ENCODE assay signal across 17 cellular contexts in genomic region chr16:1687427-1688316, GRCh38. TPM values are rescaled to one million over a fixed set of nuclear protein-coding genes. Genes with fewer than 3 reads are reported as not detected.
A peak's percentile ranks its signal among the peaks of the same experiment; 100 is the strongest.
DNase-seq lines count a peak whose midpoint lies in the region; ATAC-seq and TF ChIP-seq lines count a peak whose summit lies in the region.
"Had no signal": no experiment of that assay in that cellular context is flagged by ENCODE, and none has a peak within 500 bp of the region (broad histone marks: within the 10 kb centered on the region; RNA-seq: fewer than 3 reads in every experiment).

No MANE protein-coding gene starts in this region.

- no peaks in the 10 kb centered on the region for H3K9me3 Mint-ChIP-seq in stimulated activated naive B cell treated with anti-CD40 and anti-IgM and Interleukin-4, amounts not matched to agents 10 μg/mL and 1 μg/mL and 100 μg/mL, for 72 hours
- H3K9me3 Mint-ChIP-seq: brain; stimulated activated naive CD8-positive, alpha-beta T cell treated with anti-CD3 and anti-CD28 coated beads, Interleukin-15, Interleukin-2, amounts not matched to agents 100 ng/mL and 50 ng/mL, for 24 hours had no signal

- 87% methylated on average over 17 of the region's 17 CpGs for WGBS in hepatocyte (ENCODE audit: low lambda C conversion rate, missing lambda C conversion rate)
- WGBS in tibial nerve, 2 donors, result 91% methylated on average over 17 of the region's 17 CpGs

- no peaks in the 10 kb centered on the region for H4K20me1 ChIP-seq in hepatocyte (ENCODE audit: insufficient read depth, poor library complexity, severe bottlenecking)

- H3K4me3 ChIP-seq in hepatocyte (no peak overlapping the region), tibial nerve (no peak overlapping the region)

- peaks cover 30 to 42% of the 10 kb centered on the region in 2 donors for H3K36me3 Mint-ChIP-seq in stimulated activated naive B cell treated with anti-CD40 and anti-IgM and Interleukin-4, amounts not matched to agents 10 μg/mL and 1 μg/mL and 100 μg/mL, for 72 hours

- no peak for TF ChIP-seq POLR2A in tibial nerve (IDR thresholded peaks at IDR 0.05)

- H3K36me3 ChIP-seq in hepatocyte (replicated peaks; ENCODE audit: insufficient read depth, low read depth) (no peaks in the 10 kb centered on the region), tibial nerve (peaks cover 0 to 89% (median 9%) of the 10 kb centered on the region in 3 donors)

- TF ChIP-seq CTCF in VCaP (conservative IDR thresholded peaks at IDR 0.05), result no peak
- no peak for TF ChIP-seq CTCF in hepatocyte (IDR thresholded peaks at IDR 0.05; ENCODE audit: poor library complexity)
- no peak for TF ChIP-seq CTCF in tibial nerve (IDR thresholded peaks at IDR 0.05)

- H3K27me3 Mint-ChIP-seq in stimulated activated naive B cell treated with anti-CD40 and anti-IgM and Interleukin-4, amounts not matched to agents 10 μg/mL and 1 μg/mL and 100 μg/mL, for 72 hours, result no peaks in the 10 kb centered on the region
- H3K27me3 Mint-ChIP-seq: brain; stimulated activated naive CD8-positive, alpha-beta T cell treated with anti-CD3 and anti-CD28 coated beads, Interleukin-15, Interleukin-2, amounts not matched to agents 100 ng/mL and 50 ng/mL, for 24 hours had no signal

- peak overlapping the region; percentile 64 for H3K27ac ChIP-seq in VCaP
- peak overlapping the region; percentile 95 for H3K27ac ChIP-seq in hepatocyte
- no peak overlapping the region for H3K27ac ChIP-seq in tibial nerve
- H3K27ac ChIP-seq: 22Rv1, WERI-Rb-1 had no signal

- H3K9me3 ChIP-seq in hepatocyte (ENCODE audit: low read depth) (no peaks in the 10 kb centered on the region), tibial nerve (no peaks in the 10 kb centered on the region)

- peak overlapping the region; percentile 22 for H3K27ac Mint-ChIP-seq in stimulated activated naive B cell treated with anti-CD40 and anti-IgM and Interleukin-4, amounts not matched to agents 10 μg/mL and 1 μg/mL and 100 μg/mL, for 72 hours
- H3K27ac Mint-ChIP-seq: brain; stimulated activated naive CD8-positive, alpha-beta T cell treated with anti-CD3 and anti-CD28 coated beads, Interleukin-15, Interleukin-2, amounts not matched to agents 100 ng/mL and 50 ng/mL, for 24 hours had no signal

- H3K4me2 ChIP-seq in hepatocyte, result no peak overlapping the region

- DNase-seq in NCI-H2029 (lab: John Stamatoyannopoulos, UW) (peak; percentile 12), NCI-H2029 treated with DMSO at 0.1 percent for 48 hours (lab: John Stamatoyannopoulos, UW) (no peak), hepatocyte (ENCODE audit: low spot score) (no peak), NCI-H526 (lab: John Stamatoyannopoulos, UW) (no peak), NCI-H446 (lab: John Stamatoyannopoulos, UW) (no peak), tibial nerve (ENCODE audit: low spot score in 2 of 2) (no peak)
- no peak for DNase-seq in stimulated activated naive B cell treated with anti-CD40 and anti-IgM and Interleukin-4, amounts not matched to agents 10 μg/mL and 1 μg/mL and 100 μg/mL, for 72 hours
- DNase-seq: midbrain, NCI-H1417 treated with DMSO at 0.1 percent for 48 hours, NCI-H524, OCI-M1, WERI-Rb-1 had no signal

- no peak overlapping the region for H2AFZ ChIP-seq in hepatocyte

- no peaks in the 10 kb centered on the region for H3K9me2 ChIP-seq in hepatocyte (replicated peaks; ENCODE audit: insufficient read depth)

- H3K4me3 Mint-ChIP-seq in stimulated activated naive B cell treated with anti-CD40 and anti-IgM and Interleukin-4, amounts not matched to agents 10 μg/mL and 1 μg/mL and 100 μg/mL, for 72 hours, result no peak overlapping the region
- H3K4me3 Mint-ChIP-seq: brain; CD14-positive monocyte; stimulated activated naive CD8-positive, alpha-beta T cell treated with anti-CD3 and anti-CD28 coated beads, Interleukin-15, Interleukin-2, amounts not matched to agents 100 ng/mL and 50 ng/mL, for 24 hours had no signal

- H3K4me1 ChIP-seq in hepatocyte (ENCODE audit: insufficient read depth) (peaks cover 32% of the 10 kb centered on the region), tibial nerve (no peaks in the 10 kb centered on the region)

- no peak for TF ChIP-seq EP300 in tibial nerve (IDR thresholded peaks at IDR 0.05)

- no peaks in the 10 kb centered on the region for H3K27me3 ChIP-seq in hepatocyte
- no peaks in the 10 kb centered on the region for H3K27me3 ChIP-seq in tibial nerve

- no peak for ATAC-seq in stimulated activated naive B cell treated with anti-CD40 and anti-IgM and Interleukin-4, amounts not matched to agents 10 μg/mL and 1 μg/mL and 100 μg/mL, for 72 hours (replicated peaks)

- peaks cover 83% of the 10 kb centered on the region for H3K79me2 ChIP-seq in hepatocyte

- H3K4me1 Mint-ChIP-seq in stimulated activated naive B cell treated with anti-CD40 and anti-IgM and Interleukin-4, amounts not matched to agents 10 μg/mL and 1 μg/mL and 100 μg/mL, for 72 hours, result peaks cover 9 to 23% of the 10 kb centered on the region in 2 donors
- H3K4me1 Mint-ChIP-seq: brain, CD14-positive monocyte had no signal

RNA-seq across cellular contexts. Expression of gene JPT2, which starts 9.6 kb away (rescaled TPM):
- total RNA-seq in hepatocyte (52.0 and 56.1 TPM in 2 replicates), tibial nerve (10 to 100 TPM; 15.0 to 28.9 (median 16.1) TPM)
- 7.8 and 9.2 TPM in 2 replicates for polyA plus RNA-seq in hepatocyte

RNA-seq across cellular contexts. Expression of gene MAPK8IP3, which starts 18.3 kb away (rescaled TPM):
- 25.4 and 42.3 TPM in 2 replicates for total RNA-seq in hepatocyte
- 44.9 and 71.9 TPM in 2 replicates for polyA plus RNA-seq in hepatocyte
- 100 to 1,000 TPM in 2 of 4 donors, 10 to 100 TPM in 2; 92.6 to 188 (median 99.5) TPM for total RNA-seq in tibial nerve

Comparison
In these comparisons a context has a peak if more than half of its experiments do, and no peak if none do; other contexts are left out.
1. H3K27ac ChIP-seq: peak in VCaP (single experiment) and hepatocyte (single experiment); none in tibial nerve (0 of 4).